In genomic region chr1:201141418-201141817, GRCh38 we compare ENCODE assay signal across 28 cellular contexts. TPM values are rescaled to one million over a fixed set of nuclear protein-coding genes. Genes with fewer than 3 reads are reported as not detected.
"Had no signal": no experiment of that assay in that cellular context is flagged by ENCODE, and none has a peak within 500 bp of the region (broad histone marks: within the 10 kb centered on the region; RNA-seq: fewer than 3 reads in every experiment).

No MANE protein-coding gene starts in this region.

- H3K9me3 Mint-ChIP-seq: activated naive CD4-positive, alpha-beta T cell treated with anti-CD3 and anti-CD28 coated beads for 36 hours; activated T-cell treated with anti-CD3 and anti-CD28 coated beads, Interleukin-2, amount 50 U/mL, for 4 hours; brain; central memory CD8-positive, alpha-beta T cell had no signal

- H3K27ac Mint-ChIP-seq: activated CD8-positive, alpha-beta T cell treated with anti-CD3 and anti-CD28 coated beads, Interleukin-2, amount 10 ng/mL, durations not matched to agents 7 days and 5 days; activated naive CD4-positive, alpha-beta T cell treated with anti-CD3 and anti-CD28 coated beads for 36 hours; activated naive CD8-positive, alpha-beta T cell had no signal

- H3K9me3 ChIP-seq: SK-N-SH had no signal

- H3K4me1 Mint-ChIP-seq: central memory CD8-positive, alpha-beta T cell had no signal

- H3K36me3 Mint-ChIP-seq: activated naive CD8-positive, alpha-beta T cell had no signal

- H3K9ac ChIP-seq: SK-N-SH had no signal

- FAIRE-seq: astrocyte had no signal

- DNase-seq: activated CD4-positive, alpha-beta T cell treated with anti-CD3 and anti-CD28 coated beads for 4 hours; activated CD8-positive, alpha-beta memory T cell treated with anti-CD3 and anti-CD28 coated beads, Interleukin-2, amount 50 U/mL, for 48 hours; activated CD8-positive, alpha-beta T cell treated with anti-CD3 and anti-CD28 coated beads, Interleukin-2, amount 10 ng/mL, durations not matched to agents 7 days and 5 days; activated effector memory CD4-positive, alpha-beta T cell treated with anti-CD3 and anti-CD28 coated beads, Interleukin-2, amount 50 U/mL, for 16 hours; activated naive CD4-positive, alpha-beta T cell treated with anti-CD3 and anti-CD28 coated beads for 36 hours; activated T-cell treated with anti-CD3 and anti-CD28 coated beads, Interleukin-2, amount 50 U/mL, for 4 hours; amygdala; Karpas-422; MM.1S; NCI-H1105; NCI-H1436; NCI-H1694 treated with DMSO at 0.1 percent for 48 hours; NCI-H2029 treated with DMSO at 0.1 percent for 48 hours; NCI-H345; NCI-H510A; NCI-H526 treated with DMSO at 0.1 percent for 48 hours; NCI-H82; SK-N-SH; T-helper 1 cell had no signal

- H3K4me3 Mint-ChIP-seq: activated CD8-positive, alpha-beta T cell treated with anti-CD3 and anti-CD28 coated beads, Interleukin-2, amount 10 ng/mL, durations not matched to agents 7 days and 5 days; activated naive CD4-positive, alpha-beta T cell treated with anti-CD3 and anti-CD28 coated beads for 36 hours; activated naive CD8-positive, alpha-beta T cell; activated T-cell treated with anti-CD3 and anti-CD28 coated beads, Interleukin-2, amount 50 U/mL, for 4 hours; brain; central memory CD8-positive, alpha-beta T cell had no signal

- ATAC-seq: activated CD4-positive, CD25-positive, alpha-beta regulatory T cell treated with anti-CD3 and anti-CD28 coated beads, Interleukin-2, amount 50 U/mL, for 24 hours; activated CD8-positive, alpha-beta T cell treated with anti-CD3 and anti-CD28 coated beads, Interleukin-2, amount 10 ng/mL, durations not matched to agents 7 days and 5 days; activated T-cell treated with anti-CD3 and anti-CD28 coated beads, Interleukin-2, amount 50 U/mL, for 4 hours had no signal

- H3K27ac ChIP-seq: VCaP had no signal

- H3K27me3 Mint-ChIP-seq: activated naive CD8-positive, alpha-beta T cell; central memory CD8-positive, alpha-beta T cell had no signal

RNA-seq across cellular contexts. Expression of gene ASCL5, which starts 14.4 kb away (rescaled TPM):
- total RNA-seq: activated CD8-positive, alpha-beta T cell treated with anti-CD3 and anti-CD28 coated beads, Interleukin-2, amount 10 ng/mL, durations not matched to agents 7 days and 5 days; activated naive CD4-positive, alpha-beta T cell treated with anti-CD3 and anti-CD28 coated beads for 36 hours; activated T-cell treated with anti-CD3 and anti-CD28 coated beads, Interleukin-2, amount 50 U/mL, for 4 hours; astrocyte; OCI-LY7; RPMI7951; T-helper 2 cell treated with Interferon-gamma antibody and Interleukin-4, amounts not matched to agents 100 ng/mL and 5 ng/mL, for 36 hours had no signal
- polyA plus RNA-seq: SK-N-SH had no signal

RNA-seq across cellular contexts. Expression of gene CACNA1S, which starts 29.2 kb away (rescaled TPM):
- total RNA-seq: activated CD8-positive, alpha-beta T cell treated with anti-CD3 and anti-CD28 coated beads, Interleukin-2, amount 10 ng/mL, durations not matched to agents 7 days and 5 days; activated naive CD4-positive, alpha-beta T cell treated with anti-CD3 and anti-CD28 coated beads for 36 hours; activated T-cell treated with anti-CD3 and anti-CD28 coated beads, Interleukin-2, amount 50 U/mL, for 4 hours; astrocyte; OCI-LY7; RPMI7951; T-helper 2 cell treated with Interferon-gamma antibody and Interleukin-4, amounts not matched to agents 100 ng/mL and 5 ng/mL, for 36 hours had no signal
- polyA plus RNA-seq: SK-N-SH had no signal

RNA-seq across cellular contexts. Expression of gene IGFN1, which starts 49.2 kb away (rescaled TPM):
- total RNA-seq: activated CD8-positive, alpha-beta T cell treated with anti-CD3 and anti-CD28 coated beads, Interleukin-2, amount 10 ng/mL, durations not matched to agents 7 days and 5 days; activated naive CD4-positive, alpha-beta T cell treated with anti-CD3 and anti-CD28 coated beads for 36 hours; activated T-cell treated with anti-CD3 and anti-CD28 coated beads, Interleukin-2, amount 50 U/mL, for 4 hours; OCI-LY7; T-helper 2 cell treated with Interferon-gamma antibody and Interleukin-4, amounts not matched to agents 100 ng/mL and 5 ng/mL, for 36 hours had no signal
